ENCODE assay signal across 7 cellular contexts in genomic region chr10:5584895-5585516, GRCh38.
DNase-seq lines count a peak whose midpoint lies in the region; ATAC-seq, FAIRE-seq and TF ChIP-seq lines count a peak whose summit lies in the region.

No MANE protein-coding gene starts in this region.

- intact Hi-C loops in K562 (cut with micrococcal nuclease), result no loop called here

- no peak for TF ChIP-seq CTCF in K562 (IDR thresholded peaks at IDR 0.05 in 2 of 3, conservative IDR thresholded peaks at IDR 0.05 in 1 of 3; ENCODE audit: insufficient read depth in 2 of 3, low read depth in 1 of 3, low read length in 3 of 3)

- H3K27ac ChIP-seq in K562 (ENCODE audit: extremely low read depth, low read depth, low read length), result no peak overlapping the region

- H3K9me3 ChIP-seq in K562 (replicated peaks; ENCODE audit: control insufficient read depth, insufficient read depth, low read depth, low read length), result no peaks in the 10 kb centered on the region

- H3K4me3 ChIP-seq in K562, result no peak overlapping the region

- no peak for TF ChIP-seq POLR2A in K562 (conservative IDR thresholded peaks at IDR 0.05)

- peak; percentile 51 for ATAC-seq in GM18909 (IDR thresholded peaks at IDR 0.05; ENCODE audit: poor library complexity, unreplicated experiment)
- peak; percentile 35 for ATAC-seq in HG03060 (IDR thresholded peaks at IDR 0.05; ENCODE audit: low read depth, unreplicated experiment)
- ATAC-seq in K562, result peak; percentile 45

- H3K4me2 ChIP-seq in K562 (ENCODE audit: insufficient read depth, low read length), result no peak overlapping the region

- 24% methylated on average over 10 of the region's 10 CpGs for WGBS in K562 (ENCODE audit: insufficient coverage, low coverage, missing lambda C conversion rate)

- no peaks in the 10 kb centered on the region for H3K79me2 ChIP-seq in K562 (ENCODE audit: control insufficient read depth, insufficient read depth, low read length)

- in situ Hi-C loops in K562 (cut with MboI), result no loop called here

- no peaks in the 10 kb centered on the region for H4K20me1 ChIP-seq in K562 (replicated peaks; ENCODE audit: control insufficient read depth, insufficient read depth, low read length)

- no peak for TF ChIP-seq RAD21 in K562 (CRISPR knock-in tag; conservative IDR thresholded peaks at IDR 0.05 in 1 of 2, IDR thresholded peaks at IDR 0.05 in 1 of 2)

- CTCF ChIA-PET in K562 (lab: Yijun Ruan, JAX; ENCODE audit: low intra/inter-chr PET ratio), result no interaction called here

- peaks cover 10 to 11% of the 10 kb centered on the region in 2 experiments for H3K4me1 ChIP-seq in K562 (replicated peaks in 1 of 2; ENCODE audit: control insufficient read depth in 2 of 2, insufficient read depth in 2 of 2, low read length in 2 of 2)

- H3K27me3 ChIP-seq in K562 (ENCODE audit: control insufficient read depth in 2 of 2, insufficient read depth in 2 of 2, low read length in 2 of 2), result peaks cover 0 to 7% of the 10 kb centered on the region in 2 experiments; a peak in 1 of 5 replicates

- no peak for TF ChIP-seq EP300 in K562 (IDR thresholded peaks at IDR 0.05; ENCODE audit: low read length)

- FAIRE-seq in K562 (lab: Jason Lieb, UNC), result no peak

- POLR2A ChIA-PET in K562 (lab: Yijun Ruan, JAX), result interaction anchor here (0.7 to 0.8 kb wide), 2 partner anchors 138 to 302 kb away, joined by 3 read pairs; no protein-coding TSS in a partner anchor

- DNase-seq in K562 (ENCODE audit: extremely low read depth in 1 of 4, low spot score in 3 of 4) (no peak), renal cortical epithelial cell (ENCODE audit: low read depth) (peak; percentile 99), cerebellar cortex (ENCODE audit: low spot score) (no peak)
- DNase-seq in NK-92 treated with Interleukin-12 subunit alpha and Interleukin-12 subunit beta, amount 100 ng/mL, for 24 hours (lab: John Stamatoyannopoulos, UW), result no peak
- no peak for DNase-seq in stimulated activated CD4-positive, alpha-beta T cell treated with anti-CD3 and anti-CD28 coated beads, Interleukin-4, amount 100 ng/mL, for 4 hours

- peak overlapping the region; percentile 34; the same call in 1 of the 2 replicates for H2AFZ ChIP-seq in K562 (ENCODE audit: low read depth, low read length)

- no peaks in the 10 kb centered on the region for H3K36me3 ChIP-seq in K562 (ENCODE audit: control insufficient read depth, insufficient read depth, low read length)

- BruUV-seq in K562 (replicated peaks; lab: Mats Ljungman, UMichigan), result no TSS peak

- no peaks in the 10 kb centered on the region for H3K9me1 ChIP-seq in K562 (ENCODE audit: control insufficient read depth, insufficient read depth, low read length)

- 0 out of 4 replicates have a peak overlapping the region, but pooled peaks of 1 of the 2 experiments have one; percentile 42 for H3K9ac ChIP-seq in K562 (ENCODE audit: insufficient read depth in 1 of 2, low read depth in 2 of 2, low read length in 2 of 2)

TF ChIP-seq in K562, 482 proteins besides CTCF, POLR2A, EP300 and RAD21 (continues in another document):
- TF ChIP-seq ZNF79 (CRISPR knock-in tag; IDR thresholded peaks at IDR 0.05; ENCODE audit: low read depth), result no peak
- no peak for TF ChIP-seq ESRRB (CRISPR knock-in tag; IDR thresholded peaks at IDR 0.05; ENCODE audit: borderline replicate concordance)
- no peak for TF ChIP-seq STAT6 (CRISPR knock-in tag; IDR thresholded peaks at IDR 0.05)
- 0 out of 2 replicates have a peak, but pooled peaks have one; percentile 40 for TF ChIP-seq L3MBTL2 (IDR thresholded peaks at IDR 0.05)
- no peak for TF ChIP-seq MGA (IDR thresholded peaks at IDR 0.05)
- no peak for TF ChIP-seq FOS (IDR thresholded peaks at IDR 0.05; ENCODE audit: extremely low read depth, insufficient read length)
